ENCODE assay signal across 8 cellular contexts in genomic region chr17:7280519-7281073, GRCh38. TPM values are rescaled to one million over a fixed set of nuclear protein-coding genes. Genes with fewer than 3 reads are reported as not detected.
DNase-seq lines count a peak whose midpoint lies in the region; ATAC-seq and TF ChIP-seq lines count a peak whose summit lies in the region.

No MANE protein-coding gene starts in this region.

- TF ChIP-seq CTCF in CD14-positive monocyte (IDR thresholded peaks at IDR 0.05) = peak; percentile 87
- peak; percentile 99 for TF ChIP-seq CTCF in foreskin keratinocyte (conservative IDR thresholded peaks at IDR 0.05)

- H3K4me1 ChIP-seq in SJSA1 (replicated peaks) (peaks cover 18% of the 10 kb centered on the region), foreskin keratinocyte (no peaks in the 10 kb centered on the region), neuron (ENCODE audit: insufficient read depth, low read length) (peaks cover 14% of the 10 kb centered on the region), stomach smooth muscle (ENCODE audit: control insufficient read depth, insufficient read depth, low read length) (peaks cover 49% of the 10 kb centered on the region)

- DNase-seq in CD14-positive monocyte (ENCODE audit: low spot score) (peak; percentile 68), LHCN-M2 (ENCODE audit: low read depth) (peak; percentile 75), SJSA1 (ENCODE audit: low read depth in 1 of 2, low spot score in 2 of 2) (peak; percentile 76 to 82), foreskin keratinocyte (peak; percentile 77 to 87)
- peak; percentile 67 to 80 (median 78) for DNase-seq in activated naive CD4-positive, alpha-beta T cell (lab: John Stamatoyannopoulos, UW)

- H3K9me3 ChIP-seq in SJSA1 (replicated peaks) (no peaks in the 10 kb centered on the region), neuron (ENCODE audit: low read length) (no peaks in the 10 kb centered on the region), stomach smooth muscle (ENCODE audit: control insufficient read depth in 2 of 2, low read length in 2 of 2) (no peaks in the 10 kb centered on the region)

- H3K9me3 Mint-ChIP-seq in CD14-positive monocyte = peaks cover 0 to 15% (median 2%) of the 10 kb centered on the region in 7 donors

- H2AFZ ChIP-seq in neuron (ENCODE audit: low read depth, low read length) = peak overlapping the region; percentile 31

- H3K4me3 ChIP-seq in SJSA1 (peak overlapping the region; percentile 35), neuron (ENCODE audit: low read length) (peak overlapping the region; percentile 10), stomach smooth muscle (ENCODE audit: low read length in 2 of 2) (peak overlapping the region; percentile 71 to 84)

- H3K9ac ChIP-seq in stomach smooth muscle (ENCODE audit: low read length in 2 of 2) = peak overlapping the region; percentile 68 to 71

- H3K36me3 ChIP-seq in SJSA1 (no peaks in the 10 kb centered on the region), neuron (ENCODE audit: insufficient read depth, low read length) (no peaks in the 10 kb centered on the region), stomach smooth muscle (ENCODE audit: control insufficient read depth in 2 of 2, insufficient read depth in 2 of 2, low read length in 2 of 2) (peaks cover 17 to 20% of the 10 kb centered on the region in 2 donors)

- peak overlapping the region; percentile 74 to 88 for H3K4me3 Mint-ChIP-seq in CD14-positive monocyte

- intact Hi-C loops in CD14-positive monocyte (cut with micrococcal nuclease) = loop anchor here in 1 of 2 donors (1.0 to 5.0 kb wide), 2 partner anchors 16 to 62 kb away; no protein-coding TSS in a partner anchor

- ATAC-seq in GM21367 (IDR thresholded peaks at IDR 0.05; ENCODE audit: unreplicated experiment) = peak; percentile 48
- peak; percentile 74 for ATAC-seq in foreskin keratinocyte

- peaks cover 17% of the 10 kb centered on the region for H3K27me3 ChIP-seq in SJSA1 (replicated peaks)
- peaks cover 25% of the 10 kb centered on the region for H3K27me3 ChIP-seq in foreskin keratinocyte
- H3K27me3 ChIP-seq in neuron (ENCODE audit: insufficient read depth, low read length) = no peaks in the 10 kb centered on the region
- H3K27me3 ChIP-seq in stomach smooth muscle (ENCODE audit: control insufficient read depth in 1 of 2, insufficient read depth in 2 of 2, low read length in 2 of 2) = no peaks in the 10 kb centered on the region

- H3K27ac ChIP-seq in SJSA1 = no peak overlapping the region
- H3K27ac ChIP-seq in foreskin keratinocyte = peak overlapping the region; percentile 46
- peak overlapping the region; percentile 93 for H3K27ac ChIP-seq in stomach smooth muscle (ENCODE audit: low read length)

- peaks cover 0 to 5% of the 10 kb centered on the region in 2 donors for H3K36me3 Mint-ChIP-seq in CD14-positive monocyte

- H3K27ac Mint-ChIP-seq in CD14-positive monocyte = peak overlapping the region in 5 of 7 donors; percentile 28 to 82 (median 53)

- H3K4me1 Mint-ChIP-seq in CD14-positive monocyte = peaks cover 30% of the 10 kb centered on the region

- H3K27me3 Mint-ChIP-seq in CD14-positive monocyte (ENCODE audit: low read depth in 3 of 3) = peaks cover 44 to 65% (median 45%) of the 10 kb centered on the region in 3 donors

RNA-seq across cellular contexts. Expression of gene SLC2A4, which starts 0.9 kb away (rescaled TPM):
- not detected for polyA plus RNA-seq in CD14-positive monocyte
- 0.11 TPM in 1 of 2 replicates, not detected in the other for total RNA-seq in LHCN-M2 (2014; rRNA removed)
- polyA plus RNA-seq in LHCN-M2 (2012) = not detected
- 0.32 TPM in 1 of 2 replicates, not detected in the other for total RNA-seq in SJSA1 (2014; rRNA removed; shearing (Covaris generic))
- 0.17 and 0.25 TPM in 2 replicates for total RNA-seq in foreskin keratinocyte
- 0.04 and 0.12 TPM in 2 replicates for polyA plus RNA-seq in foreskin keratinocyte

RNA-seq across cellular contexts. Expression of gene YBX2, which starts 13.8 kb away (rescaled TPM):
- polyA plus RNA-seq in CD14-positive monocyte = not detected
- total RNA-seq in LHCN-M2 (2014; rRNA removed) = not detected in 2 replicates
- not detected for polyA plus RNA-seq in LHCN-M2 (2012)
- not detected in 2 replicates for total RNA-seq in SJSA1 (2014; rRNA removed; shearing (Covaris generic))
- 0.32 and 0.88 TPM in 2 replicates for total RNA-seq in foreskin keratinocyte
- polyA plus RNA-seq in foreskin keratinocyte = 0.36 and 0.57 TPM in 2 replicates

RNA-seq across cellular contexts. Expression of gene CLDN7, which starts 18.3 kb away (rescaled TPM):
- 1 to 10 TPM in 1 of 2 donors, under 1 TPM in 1; 0.49 to 2.1 TPM for polyA plus RNA-seq in CD14-positive monocyte
- not detected in 2 replicates for total RNA-seq in LHCN-M2 (2014; rRNA removed)
- polyA plus RNA-seq in LHCN-M2 (2012) = not detected
- not detected in 2 replicates for total RNA-seq in SJSA1 (2014; rRNA removed; shearing (Covaris generic))
- total RNA-seq in foreskin keratinocyte = 16.7 and 18.0 TPM in 2 replicates
- polyA plus RNA-seq in foreskin keratinocyte = 20.9 and 25.0 TPM in 2 replicates

RNA-seq across cellular contexts. Expression of gene EIF5A, which starts 26.8 kb away (rescaled TPM):
- polyA plus RNA-seq in CD14-positive monocyte (100 to 1,000 TPM; 465 to 485 TPM), foreskin keratinocyte (1,285 and 1,536 TPM in 2 replicates)
- total RNA-seq in LHCN-M2 (2014; rRNA removed) (968 and 1,043 TPM in 2 replicates), foreskin keratinocyte (922 and 1,087 TPM in 2 replicates)
- polyA plus RNA-seq in LHCN-M2 (2012) = 1,070 TPM
- 342 and 632 TPM in 2 replicates for total RNA-seq in SJSA1 (2014; rRNA removed; shearing (Covaris generic))

RNA-seq across cellular contexts. Expression of gene ELP5, which starts 28.6 kb away (rescaled TPM):
- 10 to 100 TPM; 44.1 to 49.5 TPM for polyA plus RNA-seq in CD14-positive monocyte
- 52.6 and 58.2 TPM in 2 replicates for total RNA-seq in LHCN-M2 (2014; rRNA removed)
- polyA plus RNA-seq in LHCN-M2 (2012) = 104 TPM
- total RNA-seq in SJSA1 (2014; rRNA removed; shearing (Covaris generic)) = 37.2 and 52.4 TPM in 2 replicates
- 31.8 and 63.6 TPM in 2 replicates for total RNA-seq in foreskin keratinocyte
- 42.6 and 104 TPM in 2 replicates for polyA plus RNA-seq in foreskin keratinocyte

Comparison
In these comparisons a context has a peak if more than half of its experiments do, and no peak if none do; other contexts are left out.
1. H3K4me3 ChIP-seq: peak in every context shown above with its lines; median percentile 78 in stomach smooth muscle; 35 in SJSA1; 10 in neuron.
2. RNA of gene CLDN7, which starts 18.3 kb away (total RNA-seq): 16.7 to 18.0 TPM in foreskin keratinocyte; not detected in LHCN-M2 and not detected in SJSA1; every median in the first group is over 10 times any median in the second.
3. Peak in every context shown above with its lines, with median percentiles within 50 percentile points of each other: DNase-seq.